Comparison of ENCODE assay signal across 20 cellular contexts in genomic region chr17:50703162-50703561, GRCh38. TPM values are rescaled to one million over a fixed set of nuclear protein-coding genes. Genes with fewer than 3 reads are reported as not detected.
DNase-seq lines count a peak whose midpoint lies in the region; ATAC-seq and TF ChIP-seq lines count a peak whose summit lies in the region.
"Had no signal": no experiment of that assay in that cellular context is flagged by ENCODE, and none has a peak within 500 bp of the region (broad histone marks: within the 10 kb centered on the region; RNA-seq: fewer than 3 reads in every experiment).

No MANE protein-coding gene starts in this region.

- no peak overlapping the region for H3K27ac ChIP-seq in CD8-positive, alpha-beta memory T cell (ENCODE audit: low read depth, low read length)
- H3K27ac ChIP-seq: brain microvascular endothelial cell, colonic mucosa, GM23248 had no signal

- peaks cover 9% of the 10 kb centered on the region for H3K36me3 ChIP-seq in CD8-positive, alpha-beta memory T cell (ENCODE audit: insufficient read depth, low read length)

- no peak for TF ChIP-seq CTCF in nephron (IDR thresholded peaks at IDR 0.05; ENCODE audit: unreplicated experiment in 3 of 3)
- TF ChIP-seq CTCF in chondrocyte (IDR thresholded peaks at IDR 0.05): no peak

- H3K9me3 ChIP-seq in CD8-positive, alpha-beta memory T cell (ENCODE audit: low read length): no peaks in the 10 kb centered on the region
- H3K9me3 ChIP-seq: colonic mucosa had no signal

- peaks cover 56% of the 10 kb centered on the region for H3K36me3 Mint-ChIP-seq in activated CD4-positive, alpha-beta T cell treated with anti-CD3 and anti-CD28 coated beads, Interleukin-2, amount 10 ng/mL, durations not matched to agents 24 days and 14 days (ENCODE audit: low read depth)
- peaks cover 0 to 63% (median 17%) of the 10 kb centered on the region in 3 donors for H3K36me3 Mint-ChIP-seq in CD8-positive, alpha-beta memory T cell
- H3K36me3 Mint-ChIP-seq in activated naive CD8-positive, alpha-beta T cell treated with anti-CD3 and anti-CD28 coated beads, Interleukin-2, amount 10 ng/mL, durations not matched to agents 7 days and 5 days: peaks cover 24% of the 10 kb centered on the region
- H3K36me3 Mint-ChIP-seq in nephron (ENCODE audit: low read depth) (peaks cover 49% of the 10 kb centered on the region), chondrocyte (ENCODE audit: low read depth) (peaks cover 20% of the 10 kb centered on the region)

- no peak overlapping the region for H3K4me3 ChIP-seq in CD8-positive, alpha-beta memory T cell (ENCODE audit: low read length)
- H3K4me3 ChIP-seq: colonic mucosa, GM23248 had no signal

- no peaks in the 10 kb centered on the region for H3K27me3 Mint-ChIP-seq in activated CD4-positive, alpha-beta T cell treated with anti-CD3 and anti-CD28 coated beads, Interleukin-2, amount 10 ng/mL, durations not matched to agents 24 days and 14 days
- H3K27me3 Mint-ChIP-seq in CD8-positive, alpha-beta memory T cell: no peaks in the 10 kb centered on the region
- H3K27me3 Mint-ChIP-seq in activated naive CD8-positive, alpha-beta T cell treated with anti-CD3 and anti-CD28 coated beads, Interleukin-2, amount 10 ng/mL, durations not matched to agents 7 days and 5 days: no peaks in the 10 kb centered on the region
- H3K27me3 Mint-ChIP-seq in nephron (ENCODE audit: low read depth) (no peaks in the 10 kb centered on the region), chondrocyte (ENCODE audit: low read depth) (no peaks in the 10 kb centered on the region)

- peaks cover 39% of the 10 kb centered on the region for H3K4me1 Mint-ChIP-seq in activated CD4-positive, alpha-beta T cell treated with anti-CD3 and anti-CD28 coated beads, Interleukin-2, amount 10 ng/mL, durations not matched to agents 24 days and 14 days
- H3K4me1 Mint-ChIP-seq in CD8-positive, alpha-beta memory T cell: peaks cover 37 to 71% (median 56%) of the 10 kb centered on the region in 3 donors
- peaks cover 28% of the 10 kb centered on the region for H3K4me1 Mint-ChIP-seq in activated naive CD8-positive, alpha-beta T cell treated with anti-CD3 and anti-CD28 coated beads, Interleukin-2, amount 10 ng/mL, durations not matched to agents 7 days and 5 days
- H3K4me1 Mint-ChIP-seq in nephron (peaks cover 20% of the 10 kb centered on the region), chondrocyte (ENCODE audit: low read depth) (peaks cover 40% of the 10 kb centered on the region)

- CTCF ChIA-PET in CD8-positive, alpha-beta memory T cell (lab: Charles Lee): no interaction called here

- H3K4me1 ChIP-seq in CD8-positive, alpha-beta memory T cell (ENCODE audit: insufficient read depth, low read length): peaks cover 17% of the 10 kb centered on the region
- H3K4me1 ChIP-seq: colonic mucosa had no signal

- DNase-seq in activated CD4-positive, alpha-beta T cell treated with anti-CD3 and anti-CD28 coated beads, Interleukin-2, amount 10 ng/mL, durations not matched to agents 24 days and 14 days: no peak
- DNase-seq in activated CD4-positive, alpha-beta T cell treated with anti-CD3 and anti-CD28 coated beads, Interleukin-2, amount 50 U/mL, for 48 hours: no peak
- no peak for DNase-seq in CD8-positive, alpha-beta memory T cell
- no peak for DNase-seq in activated naive CD8-positive, alpha-beta T cell treated with anti-CD3 and anti-CD28 coated beads, Interleukin-2, amount 10 ng/mL, durations not matched to agents 7 days and 5 days
- no peak for DNase-seq in chondrocyte (ENCODE audit: low spot score)
- DNase-seq in sciatic nerve (ENCODE audit: low spot score): no peak
- DNase-seq: 8988T; activated T-cell treated with anti-CD3 and anti-CD28 coated beads, Interleukin-2, amount 50 U/mL, for 48 hours; brain microvascular endothelial cell; colonic mucosa; DMS153; GDM1; GM23248; midbrain; NCI-H2171; stimulated activated CD4-positive, alpha-beta T cell treated with anti-CD3 and anti-CD28 coated beads, Interleukin-4, amount 100 ng/mL, for 24 hours; SW 1271 had no signal

- POLR2A ChIA-PET in CD8-positive, alpha-beta memory T cell (lab: Charles Lee): no interaction called here
- POLR2A ChIA-PET in activated naive CD8-positive, alpha-beta T cell treated with anti-CD3 and anti-CD28 coated beads, Interleukin-2, amount 10 ng/mL, durations not matched to agents 7 days and 5 days (lab: Charles Lee): no interaction called here

- H3K27me3 ChIP-seq in CD8-positive, alpha-beta memory T cell (ENCODE audit: insufficient read depth, low read length, poor library complexity, severe bottlenecking): no peaks in the 10 kb centered on the region
- H3K27me3 ChIP-seq: brain microvascular endothelial cell, colonic mucosa had no signal

- no peaks in the 10 kb centered on the region for H3K9me3 Mint-ChIP-seq in activated CD4-positive, alpha-beta T cell treated with anti-CD3 and anti-CD28 coated beads, Interleukin-2, amount 10 ng/mL, durations not matched to agents 24 days and 14 days
- H3K9me3 Mint-ChIP-seq in CD8-positive, alpha-beta memory T cell: no peaks in the 10 kb centered on the region
- H3K9me3 Mint-ChIP-seq in activated naive CD8-positive, alpha-beta T cell treated with anti-CD3 and anti-CD28 coated beads, Interleukin-2, amount 10 ng/mL, durations not matched to agents 7 days and 5 days: no peaks in the 10 kb centered on the region
- H3K9me3 Mint-ChIP-seq in nephron (no peaks in the 10 kb centered on the region), chondrocyte (ENCODE audit: low read depth) (no peaks in the 10 kb centered on the region)

- ATAC-seq in activated naive CD8-positive, alpha-beta T cell treated with anti-CD3 and anti-CD28 coated beads, Interleukin-2, amount 10 ng/mL, durations not matched to agents 7 days and 5 days (ENCODE audit: low read depth): no peak
- no peak for ATAC-seq in GM21786 (IDR thresholded peaks at IDR 0.05; ENCODE audit: unreplicated experiment)
- no peak for ATAC-seq in sciatic nerve
- ATAC-seq: Right ventricle myocardium inferior had no signal

- H3K27ac Mint-ChIP-seq in activated CD4-positive, alpha-beta T cell treated with anti-CD3 and anti-CD28 coated beads, Interleukin-2, amount 10 ng/mL, durations not matched to agents 24 days and 14 days: peak overlapping the region; percentile 54
- peak overlapping the region in 6 of 8 donors; percentile 8 to 72 (median 46) for H3K27ac Mint-ChIP-seq in CD8-positive, alpha-beta memory T cell
- peak overlapping the region; percentile 1 for H3K27ac Mint-ChIP-seq in activated naive CD8-positive, alpha-beta T cell treated with anti-CD3 and anti-CD28 coated beads, Interleukin-2, amount 10 ng/mL, durations not matched to agents 7 days and 5 days
- H3K27ac Mint-ChIP-seq in nephron: peak overlapping the region in 1 of 3 experiments; percentile 34
- H3K27ac Mint-ChIP-seq in chondrocyte (ENCODE audit: unreplicated experiment): no peak overlapping the region

- H3K4me3 Mint-ChIP-seq in activated CD4-positive, alpha-beta T cell treated with anti-CD3 and anti-CD28 coated beads, Interleukin-2, amount 10 ng/mL, durations not matched to agents 24 days and 14 days: no peak overlapping the region
- H3K4me3 Mint-ChIP-seq in CD8-positive, alpha-beta memory T cell: peak overlapping the region in 1 of 7 donors; percentile 82
- H3K4me3 Mint-ChIP-seq in activated naive CD8-positive, alpha-beta T cell treated with anti-CD3 and anti-CD28 coated beads, Interleukin-2, amount 10 ng/mL, durations not matched to agents 7 days and 5 days: no peak overlapping the region
- H3K4me3 Mint-ChIP-seq in nephron (peak overlapping the region; percentile 44 to 70 (median 58)), chondrocyte (ENCODE audit: unreplicated experiment) (no peak overlapping the region)

- intact Hi-C loops in activated CD4-positive, alpha-beta T cell treated with anti-CD3 and anti-CD28 coated beads, Interleukin-2, amount 10 ng/mL, durations not matched to agents 24 days and 14 days (cut with micrococcal nuclease): no loop called here
- intact Hi-C loops in sciatic nerve (cut with DNase I): no loop called here

RNA-seq across cellular contexts. Expression of gene ANKRD40, which starts 4.6 kb away (rescaled TPM):
- total RNA-seq in activated CD4-positive, alpha-beta T cell treated with anti-CD3 and anti-CD28 coated beads, Interleukin-2, amount 10 ng/mL, durations not matched to agents 24 days and 14 days: 47.7 and 49.8 TPM in 2 replicates
- 10 to 100 TPM; 48.2 to 48.5 TPM for total RNA-seq in CD8-positive, alpha-beta memory T cell
- 6.6 TPM for polyA plus RNA-seq in CD8-positive, alpha-beta memory T cell
- 10 to 100 TPM; 30.3 to 31.4 TPM for total RNA-seq in activated naive CD8-positive, alpha-beta T cell treated with anti-CD3 and anti-CD28 coated beads, Interleukin-2, amount 10 ng/mL, durations not matched to agents 7 days and 5 days
- total RNA-seq in chondrocyte (34.6 to 39.4 TPM (median 36.1 TPM) in 3 replicates), sciatic nerve (106 TPM)

RNA-seq across cellular contexts. Expression of gene LUC7L3, which starts 16.2 kb away (rescaled TPM):
- 125 and 133 TPM in 2 replicates for total RNA-seq in activated CD4-positive, alpha-beta T cell treated with anti-CD3 and anti-CD28 coated beads, Interleukin-2, amount 10 ng/mL, durations not matched to agents 24 days and 14 days
- total RNA-seq in CD8-positive, alpha-beta memory T cell: 100 to 1,000 TPM; 113 to 120 TPM
- 72.5 TPM for polyA plus RNA-seq in CD8-positive, alpha-beta memory T cell
- 100 to 1,000 TPM; 184 to 200 TPM for total RNA-seq in activated naive CD8-positive, alpha-beta T cell treated with anti-CD3 and anti-CD28 coated beads, Interleukin-2, amount 10 ng/mL, durations not matched to agents 7 days and 5 days
- 71.5 to 99.0 TPM (median 73.9 TPM) in 3 replicates for total RNA-seq in chondrocyte
- 229 TPM for total RNA-seq in sciatic nerve

Comparison
In these comparisons a context has a peak if more than half of its experiments do, and no peak if none do; other contexts are left out.
1. H3K4me3 Mint-ChIP-seq: peak in nephron (3 of 3); none in activated CD4-positive, alpha-beta T cell treated with anti-CD3 and anti-CD28 coated beads, Interleukin-2, amount 10 ng/mL, durations not matched to agents 24 days and 14 days (single experiment), activated naive CD8-positive, alpha-beta T cell treated with anti-CD3 and anti-CD28 coated beads, Interleukin-2, amount 10 ng/mL, durations not matched to agents 7 days and 5 days (single experiment) and chondrocyte (single experiment).